In the genomic region with DNA sequence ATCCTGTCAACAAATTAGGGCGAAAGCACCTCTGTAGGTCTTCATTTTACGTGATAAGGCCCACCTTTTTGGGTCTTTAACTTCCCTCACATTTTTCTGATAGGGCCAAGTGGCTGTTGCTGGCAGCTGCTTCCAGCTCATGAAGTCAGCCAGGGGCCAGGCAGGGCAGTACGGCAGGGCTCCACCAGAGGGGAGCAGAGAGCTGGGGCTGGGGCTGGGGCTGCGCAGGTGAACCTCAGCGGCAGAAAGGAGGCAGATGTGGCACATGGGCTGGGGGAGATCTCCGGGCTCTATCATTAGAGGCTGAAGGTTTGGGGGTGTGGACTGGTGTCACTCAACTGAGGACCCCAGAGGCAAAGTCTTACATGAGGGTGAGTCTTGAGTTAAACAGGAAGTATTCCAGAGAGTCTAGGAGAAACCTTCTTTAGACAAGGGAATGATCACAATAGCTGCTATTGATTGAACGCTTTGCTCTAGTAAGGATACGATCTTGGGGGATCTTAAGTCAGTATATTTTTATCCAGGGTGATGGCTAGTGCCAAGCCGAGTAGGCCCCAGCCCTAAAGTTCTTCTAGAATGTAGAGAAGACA, we compare ENCODE assay signal across 8 cellular contexts.
DNase-seq lines count a peak whose midpoint lies in the region; ATAC-seq and TF ChIP-seq lines count a peak whose summit lies in the region.

No MANE protein-coding gene starts in this region.

- no peaks in the 10 kb centered on the region for H3K9me3 Mint-ChIP-seq in memory B cell

- H3K4me1 Mint-ChIP-seq in memory B cell, result peaks cover 4% of the 10 kb centered on the region

- DNase-seq in GM13976 (ENCODE audit: low spot score), result peak; percentile 87
- peak; percentile 51 for DNase-seq in NCI-H2029 treated with DMSO at 0.1 percent for 48 hours (lab: John Stamatoyannopoulos, UW)
- peak; percentile 41 to 67 for DNase-seq in activated CD4-positive, alpha-beta T cell treated with anti-CD3 and anti-CD28 coated beads for 4 hours
- peak; percentile 67 for DNase-seq in choroid plexus epithelial cell (ENCODE audit: low read depth)
- peak; percentile 75 to 84 for DNase-seq in memory B cell (ENCODE audit: low spot score in 2 of 2)
- DNase-seq in stimulated activated CD8-positive, alpha-beta memory T cell treated with anti-CD3 and anti-CD28 coated beads, Interleukin-7, amount 100 ng/mL, for 48 hours (ENCODE audit: extremely low read depth in 1 of 2, low read depth in 1 of 2), result peak; percentile 39 to 50
- DNase-seq in amniotic stem cell (lab: John Stamatoyannopoulos, UW), result no peak

- no peaks in the 10 kb centered on the region for H3K36me3 Mint-ChIP-seq in memory B cell

- H3K27me3 Mint-ChIP-seq in memory B cell, result peaks cover 2% of the 10 kb centered on the region

- H3K27ac Mint-ChIP-seq in memory B cell, result no peak overlapping the region

- ATAC-seq in HG02642 (IDR thresholded peaks at IDR 0.05; ENCODE audit: poor library complexity, unreplicated experiment) (peak; percentile 84), memory B cell (ENCODE audit: low read depth) (peak; percentile 97)

- in situ Hi-C loops in GM13976 (cut with MboI; ENCODE audit: low sequenced_read_pairs, unreplicated experiment), result no loop called here

- H3K4me3 ChIP-seq in choroid plexus epithelial cell (ENCODE audit: low read depth, low read length), result no peak overlapping the region

- no peak overlapping the region for H3K4me3 Mint-ChIP-seq in memory B cell

- TF ChIP-seq CTCF in GM13976 (IDR thresholded peaks at IDR 0.05; ENCODE audit: borderline replicate concordance, control extremely low read depth, extremely low read depth, insufficient read depth, missing control alignments) (peak; percentile 92), choroid plexus epithelial cell (conservative IDR thresholded peaks at IDR 0.05; ENCODE audit: low read depth, low read length) (peak; percentile 96)
